39 cellular contexts compared by ENCODE assay signal in genomic region chr4:87575983-87576382, GRCh38. TPM values are rescaled to one million over a fixed set of nuclear protein-coding genes. Genes with fewer than 3 reads are reported as not detected.
"Had no signal": no experiment of that assay in that cellular context is flagged by ENCODE, and none has a peak within 500 bp of the region (broad histone marks: within the 10 kb centered on the region; RNA-seq: fewer than 3 reads in every experiment).

No MANE protein-coding gene starts in this region.

- H3K9me3 ChIP-seq: adrenal gland, body of pancreas had no signal

- H3K27ac ChIP-seq: adrenal gland, body of pancreas, brain microvascular endothelial cell, cardiac muscle cell, VCaP had no signal

- FAIRE-seq: astrocyte, bronchial epithelial cell, TTC549 had no signal

- H3K27me3 Mint-ChIP-seq: activated naive CD4-positive, alpha-beta T cell treated with anti-CD3 and anti-CD28 coated beads, Interleukin-2, amount 10 ng/mL, durations not matched to agents 7 days and 5 days had no signal

- H3K4me3 Mint-ChIP-seq: activated CD4-positive, alpha-beta memory T cell treated with anti-CD3 and anti-CD28 coated beads, Interleukin-2, amount 10 ng/mL, durations not matched to agents 7 days and 5 days; activated CD4-positive, alpha-beta T cell treated with anti-CD3 and anti-CD28 coated beads for 36 hours; activated CD4-positive, alpha-beta T cell treated with anti-CD3 and anti-CD28 coated beads, Interleukin-2, amount 10 ng/mL, durations not matched to agents 7 days and 5 days; activated CD8-positive, alpha-beta memory T cell treated with anti-CD3 and anti-CD28 coated beads, Interleukin-2, amount 10 ng/mL, durations not matched to agents 7 days and 5 days; activated CD8-positive, alpha-beta T cell treated with anti-CD3 and anti-CD28 coated beads, Interleukin-2, amount 10 ng/mL, durations not matched to agents 7 days and 5 days; activated naive CD4-positive, alpha-beta T cell treated with anti-CD3 and anti-CD28 coated beads, Interleukin-2, amount 10 ng/mL, durations not matched to agents 7 days and 5 days; activated naive CD4-positive, alpha-beta T cell treated with anti-CD3 and anti-CD28 coated beads, Interleukin-2, amount 50 U/mL, for 24 hours; activated naive CD8-positive, alpha-beta T cell; activated T-cell treated with anti-CD3 and anti-CD28 coated beads, Interleukin-2, amount 50 U/mL, for 24 hours; central memory CD8-positive, alpha-beta T cell; T-helper 1 cell treated with Interleukin-12 subunit alpha and Interleukin-12 subunit beta and Interleukin-4 antibody, amounts not matched to agents 30 μg/mL and 1 μg/mL, for 36 hours; T-helper 2 cell treated with Interferon-gamma antibody and Interleukin-4, amounts not matched to agents 5 μg/mL and 100 μg/mL, for 36 hours had no signal

- H3K4me1 Mint-ChIP-seq: activated CD4-positive, alpha-beta T cell treated with anti-CD3 and anti-CD28 coated beads for 36 hours; activated CD4-positive, alpha-beta T cell treated with anti-CD3 and anti-CD28 coated beads, Interleukin-2, amount 10 ng/mL, durations not matched to agents 7 days and 5 days; activated naive CD4-positive, alpha-beta T cell treated with anti-CD3 and anti-CD28 coated beads, Interleukin-2, amount 50 U/mL, for 24 hours; central memory CD8-positive, alpha-beta T cell had no signal

- H3K4me1 ChIP-seq: adrenal gland, body of pancreas had no signal

- H3K27me3 ChIP-seq: adrenal gland, body of pancreas, brain microvascular endothelial cell, cardiac muscle cell had no signal

- H3K9me3 Mint-ChIP-seq: activated CD4-positive, alpha-beta T cell treated with anti-CD3 and anti-CD28 coated beads, Interleukin-2, amount 10 ng/mL, durations not matched to agents 7 days and 5 days; activated naive CD4-positive, alpha-beta T cell treated with anti-CD3 and anti-CD28 coated beads, Interleukin-2, amount 10 ng/mL, durations not matched to agents 7 days and 5 days; activated naive CD4-positive, alpha-beta T cell treated with anti-CD3 and anti-CD28 coated beads, Interleukin-2, amount 50 U/mL, for 24 hours; activated T-cell treated with anti-CD3 and anti-CD28 coated beads, Interleukin-2, amount 50 U/mL, for 24 hours; activated T-helper 2 cell treated with anti-CD3 and anti-CD28 coated beads, Interferon-gamma antibody, Interleukin-2, Interleukin-4, amounts not matched to agents 10 μg/mL and 5 μg/mL and 100 μg/mL, durations not matched to agents 14 hours and 24 hours and 36 hours; central memory CD8-positive, alpha-beta T cell; T-helper 2 cell treated with Interferon-gamma antibody and Interleukin-4, amounts not matched to agents 5 μg/mL and 100 μg/mL, for 36 hours had no signal

- DNase-seq: activated CD4-positive, alpha-beta memory T cell treated with anti-CD3 and anti-CD28 coated beads, Interleukin-2, amount 10 ng/mL, durations not matched to agents 7 days and 5 days; activated CD4-positive, alpha-beta T cell treated with anti-CD3 and anti-CD28 coated beads for 1 hour; activated CD4-positive, alpha-beta T cell treated with anti-CD3 and anti-CD28 coated beads for 36 hours; activated CD4-positive, alpha-beta T cell treated with anti-CD3 and anti-CD28 coated beads for 48 hours; activated CD4-positive, alpha-beta T cell treated with anti-CD3 and anti-CD28 coated beads, Interleukin-2, amount 10 ng/mL, durations not matched to agents 7 days and 5 days; activated CD4-positive, alpha-beta T cell treated with anti-CD3 and anti-CD28 coated beads, Interleukin-2, amount 50 U/mL, for 48 hours; activated CD4-positive, CD25-positive, alpha-beta regulatory T cell; activated CD8-positive, alpha-beta memory T cell treated with anti-CD3 and anti-CD28 coated beads for 24 hours; activated CD8-positive, alpha-beta memory T cell treated with anti-CD3 and anti-CD28 coated beads, Interleukin-2, amount 10 ng/mL, durations not matched to agents 7 days and 5 days; activated CD8-positive, alpha-beta memory T cell treated with anti-CD3 and anti-CD28 coated beads, Interleukin-2, amount 50 U/mL, for 48 hours; activated CD8-positive, alpha-beta T cell treated with anti-CD3 and anti-CD28 coated beads, Interleukin-2, amount 10 ng/mL, durations not matched to agents 7 days and 5 days; activated effector memory CD4-positive, alpha-beta T cell treated with Interleukin-2 at 50 U/mL for 16 hours; activated gamma-delta T cell; activated naive CD4-positive, alpha-beta T cell treated with anti-CD3 and anti-CD28 coated beads, Interleukin-2, amount 10 ng/mL, durations not matched to agents 7 days and 5 days; activated naive CD4-positive, alpha-beta T cell treated with Interleukin-2 at 50 U/mL for 16 hours; activated T-cell treated with anti-CD3 and anti-CD28 coated beads, Interleukin-2, amount 50 U/mL, for 24 hours; activated T-cell treated with anti-CD3 and anti-CD28 coated beads, Interleukin-2, amount 50 U/mL, for 48 hours; adrenal gland; amniotic stem cell; aorta; body of pancreas; brain microvascular endothelial cell; caudate nucleus; cerebellar nuclear complex; T-helper 1 cell; T-helper 9 cell had no signal

- H3K4me3 ChIP-seq: adrenal gland, body of pancreas, cardiac muscle cell had no signal

- H3K27ac Mint-ChIP-seq: activated CD4-positive, alpha-beta memory T cell treated with anti-CD3 and anti-CD28 coated beads, Interleukin-2, amount 10 ng/mL, durations not matched to agents 7 days and 5 days; activated CD4-positive, alpha-beta T cell treated with anti-CD3 and anti-CD28 coated beads for 36 hours; activated CD4-positive, alpha-beta T cell treated with anti-CD3 and anti-CD28 coated beads, Interleukin-2, amount 10 ng/mL, durations not matched to agents 7 days and 5 days; activated CD8-positive, alpha-beta memory T cell treated with anti-CD3 and anti-CD28 coated beads, Interleukin-2, amount 10 ng/mL, durations not matched to agents 7 days and 5 days; activated CD8-positive, alpha-beta T cell treated with anti-CD3 and anti-CD28 coated beads, Interleukin-2, amount 10 ng/mL, durations not matched to agents 7 days and 5 days; activated naive CD4-positive, alpha-beta T cell treated with anti-CD3 and anti-CD28 coated beads, Interleukin-2, amount 10 ng/mL, durations not matched to agents 7 days and 5 days; activated naive CD4-positive, alpha-beta T cell treated with anti-CD3 and anti-CD28 coated beads, Interleukin-2, amount 50 U/mL, for 24 hours; activated naive CD8-positive, alpha-beta T cell; activated T-cell treated with anti-CD3 and anti-CD28 coated beads, Interleukin-2, amount 50 U/mL, for 24 hours; activated T-helper 2 cell treated with anti-CD3 and anti-CD28 coated beads, Interferon-gamma antibody, Interleukin-2, Interleukin-4, amounts not matched to agents 10 μg/mL and 5 μg/mL and 100 μg/mL, durations not matched to agents 14 hours and 24 hours and 36 hours; T-helper 1 cell treated with Interleukin-12 subunit alpha and Interleukin-12 subunit beta and Interleukin-4 antibody, amounts not matched to agents 30 μg/mL and 1 μg/mL, for 36 hours; T-helper 2 cell treated with Interferon-gamma antibody and Interleukin-4, amounts not matched to agents 5 μg/mL and 100 μg/mL, for 36 hours had no signal

- ATAC-seq: activated CD4-positive, alpha-beta T cell treated with anti-CD3 and anti-CD28 coated beads for 36 hours; activated CD4-positive, CD25-positive, alpha-beta regulatory T cell treated with anti-CD3 and anti-CD28 coated beads, Interleukin-2, amount 50 U/mL, for 24 hours; activated CD8-positive, alpha-beta memory T cell treated with anti-CD3 and anti-CD28 coated beads, Interleukin-2, amount 10 ng/mL, durations not matched to agents 7 days and 5 days; activated CD8-positive, alpha-beta T cell treated with anti-CD3 and anti-CD28 coated beads, Interleukin-2, amount 10 ng/mL, durations not matched to agents 7 days and 5 days; body of pancreas had no signal

- H3K36me3 Mint-ChIP-seq: activated naive CD4-positive, alpha-beta T cell treated with anti-CD3 and anti-CD28 coated beads, Interleukin-2, amount 10 ng/mL, durations not matched to agents 7 days and 5 days; activated naive CD4-positive, alpha-beta T cell treated with anti-CD3 and anti-CD28 coated beads, Interleukin-2, amount 50 U/mL, for 24 hours; activated naive CD8-positive, alpha-beta T cell had no signal

- H3K36me3 ChIP-seq: adrenal gland, brain microvascular endothelial cell, cardiac muscle cell had no signal

RNA-seq across cellular contexts. Expression of gene DSPP, which starts 32.3 kb away (rescaled TPM):
- total RNA-seq: activated CD4-positive, alpha-beta memory T cell treated with anti-CD3 and anti-CD28 coated beads, Interleukin-2, amount 10 ng/mL, durations not matched to agents 7 days and 5 days; activated CD4-positive, alpha-beta T cell treated with anti-CD3 and anti-CD28 coated beads for 36 hours; activated CD4-positive, alpha-beta T cell treated with anti-CD3 and anti-CD28 coated beads, Interleukin-2, amount 10 ng/mL, durations not matched to agents 7 days and 5 days; activated CD8-positive, alpha-beta memory T cell treated with anti-CD3 and anti-CD28 coated beads, Interleukin-2, amount 10 ng/mL, durations not matched to agents 7 days and 5 days; activated CD8-positive, alpha-beta T cell treated with anti-CD3 and anti-CD28 coated beads, Interleukin-2, amount 10 ng/mL, durations not matched to agents 7 days and 5 days; activated T-helper 2 cell treated with anti-CD3 and anti-CD28 coated beads, Interferon-gamma antibody, Interleukin-2, Interleukin-4, amounts not matched to agents 10 μg/mL and 5 μg/mL and 100 μg/mL, durations not matched to agents 14 hours and 24 hours and 36 hours; adrenal gland; aorta; astrocyte; body of pancreas; bronchial epithelial cell; cardiac muscle cell; chondrocyte had no signal
- polyA plus RNA-seq: adrenal gland, cardiac muscle cell had no signal

RNA-seq across cellular contexts. Expression of gene SPARCL1, which starts 46.8 kb away (rescaled TPM):
- total RNA-seq: activated CD4-positive, alpha-beta memory T cell treated with anti-CD3 and anti-CD28 coated beads, Interleukin-2, amount 10 ng/mL, durations not matched to agents 7 days and 5 days; activated CD4-positive, alpha-beta T cell treated with anti-CD3 and anti-CD28 coated beads for 36 hours; activated CD4-positive, alpha-beta T cell treated with anti-CD3 and anti-CD28 coated beads, Interleukin-2, amount 10 ng/mL, durations not matched to agents 7 days and 5 days; activated CD8-positive, alpha-beta memory T cell treated with anti-CD3 and anti-CD28 coated beads, Interleukin-2, amount 10 ng/mL, durations not matched to agents 7 days and 5 days; activated CD8-positive, alpha-beta T cell treated with anti-CD3 and anti-CD28 coated beads, Interleukin-2, amount 10 ng/mL, durations not matched to agents 7 days and 5 days; activated T-helper 2 cell treated with anti-CD3 and anti-CD28 coated beads, Interferon-gamma antibody, Interleukin-2, Interleukin-4, amounts not matched to agents 10 μg/mL and 5 μg/mL and 100 μg/mL, durations not matched to agents 14 hours and 24 hours and 36 hours; bronchial epithelial cell; cardiac muscle cell had no signal
- polyA plus RNA-seq: cardiac muscle cell had no signal
